ENCODE assay signal across 1 cellular context in the genomic region with DNA sequence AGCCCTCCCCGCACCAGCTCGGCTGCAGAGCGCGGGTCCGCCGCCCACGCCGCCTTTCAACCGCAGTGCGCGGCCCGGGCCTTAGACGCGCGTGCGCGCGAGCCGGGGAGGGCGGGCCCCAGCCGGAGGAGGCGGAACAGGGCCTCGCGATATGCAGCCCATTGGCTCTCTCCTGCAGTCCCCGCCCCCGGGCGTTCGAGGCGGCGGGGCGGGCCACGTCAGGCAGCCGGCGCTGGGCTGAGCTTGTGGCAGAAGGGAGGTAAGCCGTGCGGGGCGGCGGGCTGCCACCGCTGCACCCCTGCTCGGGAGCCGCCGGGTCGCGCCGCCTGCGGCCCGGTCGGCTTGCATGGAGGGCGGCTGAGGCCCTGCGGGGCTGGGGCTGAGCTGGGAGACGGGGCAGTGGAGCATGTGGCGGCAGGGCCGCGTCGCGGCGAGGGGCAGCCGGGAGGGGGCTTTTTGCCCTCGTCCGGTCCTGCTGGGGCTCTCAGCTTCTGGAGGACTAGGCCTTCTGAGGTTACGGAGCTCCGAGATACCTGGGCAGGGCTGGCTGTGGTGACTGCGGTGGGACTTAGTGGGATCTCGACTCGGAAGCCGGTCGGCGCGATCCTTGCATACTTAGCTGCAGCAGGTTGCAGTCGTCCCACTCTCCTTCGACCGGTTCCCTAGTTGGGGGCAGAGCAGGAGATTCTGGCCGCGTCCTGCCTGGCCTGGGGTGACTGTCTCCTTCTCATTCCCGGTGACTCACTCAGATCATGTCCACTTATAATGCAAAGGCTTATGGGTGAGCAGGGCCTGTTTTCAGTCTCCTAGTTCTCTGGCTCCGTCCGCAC.
A peak's percentile ranks its signal among the peaks of the same experiment; 100 is the strongest.
TF ChIP-seq lines count a peak whose summit lies in the region.

A gene with protein sequence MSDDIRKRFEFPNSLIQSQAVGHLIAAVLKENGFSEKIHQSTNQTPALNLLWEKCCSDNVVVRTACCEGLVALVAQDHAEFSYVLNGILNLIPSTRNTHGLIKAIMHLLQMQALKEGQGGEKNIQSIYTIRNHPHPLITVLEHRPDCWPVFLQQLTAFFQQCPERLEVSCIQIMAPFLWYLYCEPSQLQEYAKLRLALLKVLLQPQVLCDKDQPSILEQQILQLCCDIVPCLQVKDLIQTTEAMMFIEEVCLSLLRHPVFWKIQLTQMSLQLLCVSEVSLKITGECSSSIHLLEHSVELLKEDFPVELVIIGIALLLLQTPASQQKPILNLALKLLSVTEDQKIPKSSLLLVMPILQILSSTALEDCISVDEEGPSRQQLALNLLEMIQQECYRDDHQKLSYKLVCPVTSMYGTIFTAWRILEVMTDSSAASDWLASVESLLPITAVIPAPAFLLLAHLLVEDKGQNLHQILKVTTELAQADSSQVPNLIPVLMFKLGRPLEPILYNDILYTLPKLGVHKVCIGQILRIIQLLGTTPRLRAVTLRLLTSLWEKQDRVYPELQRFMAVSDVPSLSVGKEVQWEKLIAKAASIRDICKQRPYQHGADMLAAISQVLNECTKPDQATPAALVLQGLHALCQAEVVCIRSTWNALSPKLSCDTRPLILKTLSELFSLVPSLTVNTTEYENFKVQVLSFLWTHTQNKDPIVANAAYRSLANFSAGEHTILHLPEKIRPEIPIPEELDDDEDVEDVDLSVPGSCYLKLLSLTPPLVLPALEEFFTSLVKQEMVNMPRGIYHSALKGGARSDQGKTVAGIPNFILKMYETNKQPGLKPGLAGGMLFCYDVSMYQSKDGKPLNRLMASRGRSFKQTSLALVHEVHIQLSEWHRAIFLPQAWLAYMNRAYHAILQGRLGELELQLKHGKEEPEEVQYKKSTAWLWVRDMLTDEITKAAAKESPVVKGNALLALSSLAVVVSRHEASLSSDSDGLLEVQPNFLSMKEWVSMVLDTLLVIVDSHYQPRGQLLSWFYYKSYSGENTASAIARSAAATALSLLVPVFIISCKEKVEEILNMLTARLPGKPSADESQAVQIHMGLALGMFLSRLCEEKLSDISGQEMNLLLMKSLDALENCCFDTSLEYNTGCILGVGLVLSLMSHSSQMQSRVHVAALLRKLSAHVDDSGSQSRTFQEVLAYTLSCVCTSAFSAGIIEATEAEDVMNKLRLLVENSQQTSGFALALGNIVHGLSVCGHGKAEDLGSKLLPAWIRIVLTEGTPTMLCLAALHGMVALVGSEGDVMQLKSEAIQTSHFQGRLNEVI (N-terminal part only) (plus strand): TSS at position 225 of the 830 bp plus-strand sequence. CDS start 31,095 bp downstream, outside the sequence.

TF ChIP-seq in HepG2, 621 proteins besides CTCF, POLR2A, EP300 and RAD21 (continued from another document and continues in another):
- TF ChIP-seq, protein P1, sequence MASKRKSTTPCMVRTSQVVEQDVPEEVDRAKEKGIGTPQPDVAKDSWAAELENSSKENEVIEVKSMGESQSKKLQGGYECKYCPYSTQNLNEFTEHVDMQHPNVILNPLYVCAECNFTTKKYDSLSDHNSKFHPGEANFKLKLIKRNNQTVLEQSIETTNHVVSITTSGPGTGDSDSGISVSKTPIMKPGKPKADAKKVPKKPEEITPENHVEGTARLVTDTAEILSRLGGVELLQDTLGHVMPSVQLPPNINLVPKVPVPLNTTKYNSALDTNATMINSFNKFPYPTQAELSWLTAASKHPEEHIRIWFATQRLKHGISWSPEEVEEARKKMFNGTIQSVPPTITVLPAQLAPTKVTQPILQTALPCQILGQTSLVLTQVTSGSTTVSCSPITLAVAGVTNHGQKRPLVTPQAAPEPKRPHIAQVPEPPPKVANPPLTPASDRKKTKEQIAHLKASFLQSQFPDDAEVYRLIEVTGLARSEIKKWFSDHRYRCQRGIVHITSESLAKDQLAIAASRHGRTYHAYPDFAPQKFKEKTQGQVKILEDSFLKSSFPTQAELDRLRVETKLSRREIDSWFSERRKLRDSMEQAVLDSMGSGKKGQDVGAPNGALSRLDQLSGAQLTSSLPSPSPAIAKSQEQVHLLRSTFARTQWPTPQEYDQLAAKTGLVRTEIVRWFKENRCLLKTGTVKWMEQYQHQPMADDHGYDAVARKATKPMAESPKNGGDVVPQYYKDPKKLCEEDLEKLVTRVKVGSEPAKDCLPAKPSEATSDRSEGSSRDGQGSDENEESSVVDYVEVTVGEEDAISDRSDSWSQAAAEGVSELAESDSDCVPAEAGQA (IDR thresholded peaks at IDR 0.05; ENCODE audit: low read depth), result no peak
- TF ChIP-seq, protein P1 (CRISPR knock-in tag; IDR thresholded peaks at IDR 0.05; ENCODE audit: borderline replicate concordance), result peak; percentile 84
- TF ChIP-seq, protein P2, sequence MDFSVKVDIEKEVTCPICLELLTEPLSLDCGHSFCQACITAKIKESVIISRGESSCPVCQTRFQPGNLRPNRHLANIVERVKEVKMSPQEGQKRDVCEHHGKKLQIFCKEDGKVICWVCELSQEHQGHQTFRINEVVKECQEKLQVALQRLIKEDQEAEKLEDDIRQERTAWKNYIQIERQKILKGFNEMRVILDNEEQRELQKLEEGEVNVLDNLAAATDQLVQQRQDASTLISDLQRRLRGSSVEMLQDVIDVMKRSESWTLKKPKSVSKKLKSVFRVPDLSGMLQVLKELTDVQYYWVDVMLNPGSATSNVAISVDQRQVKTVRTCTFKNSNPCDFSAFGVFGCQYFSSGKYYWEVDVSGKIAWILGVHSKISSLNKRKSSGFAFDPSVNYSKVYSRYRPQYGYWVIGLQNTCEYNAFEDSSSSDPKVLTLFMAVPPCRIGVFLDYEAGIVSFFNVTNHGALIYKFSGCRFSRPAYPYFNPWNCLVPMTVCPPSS (IDR thresholded peaks at IDR 0.05), result no peak
- TF ChIP-seq, protein P3, sequence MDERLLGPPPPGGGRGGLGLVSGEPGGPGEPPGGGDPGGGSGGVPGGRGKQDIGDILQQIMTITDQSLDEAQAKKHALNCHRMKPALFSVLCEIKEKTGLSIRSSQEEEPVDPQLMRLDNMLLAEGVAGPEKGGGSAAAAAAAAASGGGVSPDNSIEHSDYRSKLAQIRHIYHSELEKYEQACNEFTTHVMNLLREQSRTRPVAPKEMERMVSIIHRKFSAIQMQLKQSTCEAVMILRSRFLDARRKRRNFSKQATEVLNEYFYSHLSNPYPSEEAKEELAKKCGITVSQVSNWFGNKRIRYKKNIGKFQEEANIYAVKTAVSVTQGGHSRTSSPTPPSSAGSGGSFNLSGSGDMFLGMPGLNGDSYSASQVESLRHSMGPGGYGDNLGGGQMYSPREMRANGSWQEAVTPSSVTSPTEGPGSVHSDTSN (CRISPR knock-in tag; IDR thresholded peaks at IDR 0.05), result no peak
- TF ChIP-seq ZSCAN21 (CRISPR knock-in tag; IDR thresholded peaks at IDR 0.05; ENCODE audit: borderline replicate concordance) (peak; percentile 95), EED (CRISPR knock-in tag; IDR thresholded peaks at IDR 0.05) (peak; percentile 95; the same call in 1 of the 2 replicates), ZBTB1 (CRISPR knock-in tag; IDR thresholded peaks at IDR 0.05; ENCODE audit: borderline replicate concordance) (no peak), AGO2 (optimal IDR thresholded peaks at IDR 0.05; ENCODE audit: low read depth, low read length) (peak; percentile 90), ZNF530 (CRISPR knock-in tag; IDR thresholded peaks at IDR 0.05; ENCODE audit: low read depth) (no peak), ZNF644 (CRISPR knock-in tag; IDR thresholded peaks at IDR 0.05; ENCODE audit: low read depth) (no peak), PITX1 (CRISPR knock-in tag; IDR thresholded peaks at IDR 0.05) (no peak), ZNF629 (CRISPR knock-in tag; conservative IDR thresholded peaks at IDR 0.05) (0 out of 2 replicates have a peak, but pooled peaks have one; percentile 6), RCOR2 (CRISPR knock-in tag; IDR thresholded peaks at IDR 0.05) (no peak), ZNF446 (CRISPR knock-in tag; IDR thresholded peaks at IDR 0.05) (no peak), ZFP36L1 (CRISPR knock-in tag; IDR thresholded peaks at IDR 0.05) (no peak), ZSCAN22 (CRISPR knock-in tag; IDR thresholded peaks at IDR 0.05) (0 out of 2 replicates have a peak, but pooled peaks have one; percentile 66), ZNF773 (CRISPR knock-in tag; IDR thresholded peaks at IDR 0.05; ENCODE audit: borderline replicate concordance) (peak; percentile 80; the same call in 1 of the 2 replicates), SP5 (CRISPR knock-in tag; IDR thresholded peaks at IDR 0.05; ENCODE audit: borderline replicate concordance, low read depth) (peak; percentile 32; the same call in 1 of the 2 replicates), KDM4B (CRISPR knock-in tag; IDR thresholded peaks at IDR 0.05) (no peak), SRY (CRISPR knock-in tag; IDR thresholded peaks at IDR 0.05) (peak; percentile 98), ZNF224 (CRISPR knock-in tag; IDR thresholded peaks at IDR 0.05) (no peak), KLF12 (CRISPR knock-in tag; IDR thresholded peaks at IDR 0.05; ENCODE audit: borderline replicate concordance) (peak; percentile 86; the same call in 1 of the 2 replicates), ZNF383 (CRISPR knock-in tag; IDR thresholded peaks at IDR 0.05; ENCODE audit: borderline replicate concordance) (peak; percentile 77; the same call in 1 of the 2 replicates), KLF15 (CRISPR knock-in tag; IDR thresholded peaks at IDR 0.05; ENCODE audit: borderline replicate concordance) (peak; percentile 41; the same call in 1 of the 2 replicates), ZBTB42 (CRISPR knock-in tag; IDR thresholded peaks at IDR 0.05) (no peak; the same call in 1 of the 2 replicates), SP2 (CRISPR knock-in tag; IDR thresholded peaks at IDR 0.05) (peak; percentile 75), HOXA3 (CRISPR knock-in tag; IDR thresholded peaks at IDR 0.05) (peak; percentile 68), NRL (CRISPR knock-in tag; IDR thresholded peaks at IDR 0.05; ENCODE audit: borderline replicate concordance) (no peak), KDM5B (CRISPR knock-in tag; IDR thresholded peaks at IDR 0.05; ENCODE audit: borderline replicate concordance) (peak; percentile 97), MZF1 (CRISPR knock-in tag; IDR thresholded peaks at IDR 0.05; ENCODE audit: borderline replicate concordance) (no peak), ZNF792 (CRISPR knock-in tag; IDR thresholded peaks at IDR 0.05) (peak; percentile 20; the same call in 1 of the 2 replicates), DPF2 (CRISPR knock-in tag; IDR thresholded peaks at IDR 0.05; ENCODE audit: borderline replicate concordance, low read depth) (no peak), ZFP1 (CRISPR knock-in tag; IDR thresholded peaks at IDR 0.05) (0 out of 2 replicates have a peak, but pooled peaks have one; percentile 16), BRCA1 (CRISPR knock-in tag; IDR thresholded peaks at IDR 0.05) (0 out of 2 replicates have a peak, but pooled peaks have one; percentile 1), HDAC1 (CRISPR knock-in tag; IDR thresholded peaks at IDR 0.05) (peak; percentile 77), GLI4 (CRISPR knock-in tag; IDR thresholded peaks at IDR 0.05; ENCODE audit: borderline replicate concordance) (peak; percentile 49; the same call in 1 of the 2 replicates), MTF1 (CRISPR knock-in tag; IDR thresholded peaks at IDR 0.05) (no peak; the same call in 1 of the 2 replicates), TARDBP (CRISPR knock-in tag; IDR thresholded peaks at IDR 0.05) (peak; percentile 87)
- TF ChIP-seq, protein P4, sequence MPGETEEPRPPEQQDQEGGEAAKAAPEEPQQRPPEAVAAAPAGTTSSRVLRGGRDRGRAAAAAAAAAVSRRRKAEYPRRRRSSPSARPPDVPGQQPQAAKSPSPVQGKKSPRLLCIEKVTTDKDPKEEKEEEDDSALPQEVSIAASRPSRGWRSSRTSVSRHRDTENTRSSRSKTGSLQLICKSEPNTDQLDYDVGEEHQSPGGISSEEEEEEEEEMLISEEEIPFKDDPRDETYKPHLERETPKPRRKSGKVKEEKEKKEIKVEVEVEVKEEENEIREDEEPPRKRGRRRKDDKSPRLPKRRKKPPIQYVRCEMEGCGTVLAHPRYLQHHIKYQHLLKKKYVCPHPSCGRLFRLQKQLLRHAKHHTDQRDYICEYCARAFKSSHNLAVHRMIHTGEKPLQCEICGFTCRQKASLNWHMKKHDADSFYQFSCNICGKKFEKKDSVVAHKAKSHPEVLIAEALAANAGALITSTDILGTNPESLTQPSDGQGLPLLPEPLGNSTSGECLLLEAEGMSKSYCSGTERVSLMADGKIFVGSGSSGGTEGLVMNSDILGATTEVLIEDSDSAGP (CRISPR knock-in tag; IDR thresholded peaks at IDR 0.05; ENCODE audit: borderline replicate concordance), result peak; percentile 59; the same call in 1 of the 2 replicates
- TF ChIP-seq, protein P5, sequence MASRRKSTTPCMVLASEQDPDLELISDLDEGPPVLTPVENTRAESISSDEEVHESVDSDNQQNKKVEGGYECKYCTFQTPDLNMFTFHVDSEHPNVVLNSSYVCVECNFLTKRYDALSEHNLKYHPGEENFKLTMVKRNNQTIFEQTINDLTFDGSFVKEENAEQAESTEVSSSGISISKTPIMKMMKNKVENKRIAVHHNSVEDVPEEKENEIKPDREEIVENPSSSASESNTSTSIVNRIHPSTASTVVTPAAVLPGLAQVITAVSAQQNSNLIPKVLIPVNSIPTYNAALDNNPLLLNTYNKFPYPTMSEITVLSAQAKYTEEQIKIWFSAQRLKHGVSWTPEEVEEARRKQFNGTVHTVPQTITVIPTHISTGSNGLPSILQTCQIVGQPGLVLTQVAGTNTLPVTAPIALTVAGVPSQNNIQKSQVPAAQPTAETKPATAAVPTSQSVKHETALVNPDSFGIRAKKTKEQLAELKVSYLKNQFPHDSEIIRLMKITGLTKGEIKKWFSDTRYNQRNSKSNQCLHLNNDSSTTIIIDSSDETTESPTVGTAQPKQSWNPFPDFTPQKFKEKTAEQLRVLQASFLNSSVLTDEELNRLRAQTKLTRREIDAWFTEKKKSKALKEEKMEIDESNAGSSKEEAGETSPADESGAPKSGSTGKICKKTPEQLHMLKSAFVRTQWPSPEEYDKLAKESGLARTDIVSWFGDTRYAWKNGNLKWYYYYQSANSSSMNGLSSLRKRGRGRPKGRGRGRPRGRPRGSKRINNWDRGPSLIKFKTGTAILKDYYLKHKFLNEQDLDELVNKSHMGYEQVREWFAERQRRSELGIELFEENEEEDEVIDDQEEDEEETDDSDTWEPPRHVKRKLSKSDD (CRISPR knock-in tag; IDR thresholded peaks at IDR 0.05; ENCODE audit: low read depth), result 0 out of 2 replicates have a peak, but pooled peaks have one; percentile 53
- TF ChIP-seq, protein P6, sequence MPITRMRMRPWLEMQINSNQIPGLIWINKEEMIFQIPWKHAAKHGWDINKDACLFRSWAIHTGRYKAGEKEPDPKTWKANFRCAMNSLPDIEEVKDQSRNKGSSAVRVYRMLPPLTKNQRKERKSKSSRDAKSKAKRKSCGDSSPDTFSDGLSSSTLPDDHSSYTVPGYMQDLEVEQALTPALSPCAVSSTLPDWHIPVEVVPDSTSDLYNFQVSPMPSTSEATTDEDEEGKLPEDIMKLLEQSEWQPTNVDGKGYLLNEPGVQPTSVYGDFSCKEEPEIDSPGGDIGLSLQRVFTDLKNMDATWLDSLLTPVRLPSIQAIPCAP (CRISPR knock-in tag; IDR thresholded peaks at IDR 0.05; ENCODE audit: low read depth), result no peak
